ENCODE assay signal across 10 cellular contexts in genomic region chr22:20428496-20429253, GRCh38. TPM values are rescaled to one million over a fixed set of nuclear protein-coding genes. Genes with fewer than 3 reads are reported as not detected.
DNase-seq lines count a peak whose midpoint lies in the region; ATAC-seq, FAIRE-seq and TF ChIP-seq lines count a peak whose summit lies in the region.
"Had no signal": no experiment of that assay in that cellular context is flagged by ENCODE, and none has a peak within 500 bp of the region (broad histone marks: within the 10 kb centered on the region; RNA-seq: fewer than 3 reads in every experiment).

No MANE protein-coding gene starts in this region.

- POLR2A ChIA-PET in CD8-positive, alpha-beta memory T cell (lab: Charles Lee): interaction anchor here (0.6 to 2.4 kb wide), 2 partner anchors 28 to 35 kb away, joined by 3 to 16 read pairs; no protein-coding TSS in a partner anchor
- POLR2A ChIA-PET in HCT116 (lab: Charles Lee) (interaction anchor here (1.1 kb wide), 1 partner anchor 11 kb away, joined by 3 read pairs; no protein-coding TSS in a partner anchor), K562 (lab: Yijun Ruan, JAX) (interaction anchor here (0.5 to 3.4 kb wide), 20 partner anchors 10 to 510 kb away, joined by 3 to 25 read pairs (median 4); partner anchors contain the start of gene MED15)

- FAIRE-seq in K562 (lab: Jason Lieb, UNC): no peak
- FAIRE-seq: pancreas had no signal

- WGBS in K562 (ENCODE audit: insufficient coverage, low coverage, missing lambda C conversion rate): 12% methylated on average over 23 of the region's 23 CpGs

- no peak for TF ChIP-seq POLR2A in HCT116 (IDR thresholded peaks at IDR 0.05; ENCODE audit: borderline replicate concordance, extremely low read depth, insufficient read depth, insufficient read length)
- no peak for TF ChIP-seq POLR2A in K562 (conservative IDR thresholded peaks at IDR 0.05)

- H3K9me3 ChIP-seq in CD8-positive, alpha-beta memory T cell (ENCODE audit: low read length): no peaks in the 10 kb centered on the region
- no peaks in the 10 kb centered on the region for H3K9me3 ChIP-seq in HCT116 (ENCODE audit: control insufficient read depth in 1 of 2, insufficient read depth in 1 of 2, low read depth in 1 of 2, low read length in 2 of 2)
- H3K9me3 ChIP-seq in K562 (replicated peaks; ENCODE audit: control insufficient read depth, insufficient read depth, low read depth, low read length): no peaks in the 10 kb centered on the region
- H3K9me3 ChIP-seq in neural progenitor cell (ENCODE audit: low read depth): no peaks in the 10 kb centered on the region
- H3K9me3 ChIP-seq: pancreas had no signal

- peaks cover 10% of the 10 kb centered on the region for H3F3A ChIP-seq in neural progenitor cell (ENCODE audit: low read depth)

- H4K20me1 ChIP-seq in HCT116 (ENCODE audit: insufficient read depth) (no peaks in the 10 kb centered on the region), K562 (replicated peaks; ENCODE audit: control insufficient read depth, insufficient read depth, low read length) (peaks cover 34% of the 10 kb centered on the region), neural progenitor cell (ENCODE audit: low read depth) (peaks cover 55% of the 10 kb centered on the region)

- no peak for TF ChIP-seq CTCF in HCT116 (IDR thresholded peaks at IDR 0.05 in 2 of 3, conservative IDR thresholded peaks at IDR 0.05 in 1 of 3; ENCODE audit: borderline replicate concordance in 1 of 3, insufficient read depth in 1 of 3, low read depth in 2 of 3, low read length in 2 of 3)
- TF ChIP-seq CTCF in K562 (IDR thresholded peaks at IDR 0.05 in 2 of 3, conservative IDR thresholded peaks at IDR 0.05 in 1 of 3; ENCODE audit: insufficient read depth in 2 of 3, low read depth in 1 of 3, low read length in 3 of 3): no peak
- TF ChIP-seq CTCF in neural progenitor cell (IDR thresholded peaks at IDR 0.05): no peak
- no peak for TF ChIP-seq CTCF in HFFc6 (IDR thresholded peaks at IDR 0.05)

- RAD21 ChIA-PET in HCT116 (lab: Charles Lee; ENCODE audit: low non-redundant PET in 1 of 2, low total read pairs in 2 of 2, uncharacterized antibody in 2 of 2, unreplicated experiment in 2 of 2): interaction anchor here in 1 of 2 experiments (0.6 to 0.7 kb wide), 3 partner anchors 16 to 140 kb away, joined by 3 to 5 read pairs (median 3); no protein-coding TSS in a partner anchor

- in situ Hi-C loops in K562 (cut with MboI): no loop called here

- peak overlapping the region; percentile 77 to 93 (median 86) for H3K4me3 Mint-ChIP-seq in CD8-positive, alpha-beta memory T cell
- H3K4me3 Mint-ChIP-seq in neural progenitor cell (peak overlapping the region; percentile 53), HFFc6 (no peak overlapping the region)

- peak overlapping the region in 7 of 8 donors; percentile 32 to 86 (median 80) for H3K27ac Mint-ChIP-seq in CD8-positive, alpha-beta memory T cell
- H3K27ac Mint-ChIP-seq in neural progenitor cell (no peak overlapping the region), HFFc6 (no peak overlapping the region)

- intact Hi-C loops in HCT116 (cut with micrococcal nuclease): no loop called here
- intact Hi-C loops in K562 (cut with micrococcal nuclease): no loop called here

- H3K9me3 Mint-ChIP-seq in CD8-positive, alpha-beta memory T cell: no peaks in the 10 kb centered on the region
- H3K9me3 Mint-ChIP-seq in neural progenitor cell: peaks cover 2% of the 10 kb centered on the region
- H3K9me3 Mint-ChIP-seq in HFFc6: no peaks in the 10 kb centered on the region

- H3K4me2 ChIP-seq in HCT116 (ENCODE audit: low read length): peak overlapping the region; percentile 90
- H3K4me2 ChIP-seq in K562 (ENCODE audit: insufficient read depth, low read length): peak overlapping the region; percentile 94
- H3K4me2 ChIP-seq in neural progenitor cell: peak overlapping the region; percentile 64

- H3K36me3 ChIP-seq in CD8-positive, alpha-beta memory T cell (ENCODE audit: insufficient read depth, low read length): no peaks in the 10 kb centered on the region
- H3K36me3 ChIP-seq in HCT116 (ENCODE audit: control insufficient read depth in 1 of 2, insufficient read depth in 2 of 2, low read length in 2 of 2) (no peaks in the 10 kb centered on the region), K562 (ENCODE audit: control insufficient read depth, insufficient read depth, low read length) (no peaks in the 10 kb centered on the region), neural progenitor cell (no peaks in the 10 kb centered on the region)
- H3K36me3 ChIP-seq: pancreas had no signal

- H3K9ac ChIP-seq in HCT116 (ENCODE audit: low read length) (peak overlapping the region; percentile 35; the same call in 1 of the 2 replicates), K562 (ENCODE audit: insufficient read depth in 1 of 2, low read depth in 2 of 2, low read length in 2 of 2) (peak overlapping the region in 1 of 2 experiments; percentile 77; a peak in 2 of 4 replicates), neural progenitor cell (no peak overlapping the region)

- H3K4me3 ChIP-seq in CD8-positive, alpha-beta memory T cell (ENCODE audit: low read length): peak overlapping the region; percentile 82
- H3K4me3 ChIP-seq in HCT116 (replicated peaks in 1 of 2; ENCODE audit: low read depth in 1 of 2, low read length in 2 of 2) (peak overlapping the region; percentile 42 to 53), K562 (peak overlapping the region; percentile 48), neural progenitor cell (peak overlapping the region; percentile 11)

- peaks cover 4 to 19% of the 10 kb centered on the region in 2 donors for H3K27me3 Mint-ChIP-seq in CD8-positive, alpha-beta memory T cell
- peaks cover 38% of the 10 kb centered on the region for H3K27me3 Mint-ChIP-seq in neural progenitor cell (ENCODE audit: insufficient read depth, low read depth)
- H3K27me3 Mint-ChIP-seq in HFFc6 (ENCODE audit: insufficient read depth): peaks cover 9% of the 10 kb centered on the region

- peaks cover 13% of the 10 kb centered on the region for H3K27me3 ChIP-seq in CD8-positive, alpha-beta memory T cell (ENCODE audit: insufficient read depth, low read length, poor library complexity, severe bottlenecking)
- H3K27me3 ChIP-seq in HCT116 (ENCODE audit: insufficient read depth, low read length) (no peaks in the 10 kb centered on the region), K562 (ENCODE audit: control insufficient read depth in 2 of 2, insufficient read depth in 2 of 2, low read length in 2 of 2) (peaks cover 31 to 70% of the 10 kb centered on the region in 2 experiments; a peak in 4 of 5 replicates), neural progenitor cell (peaks cover 68% of the 10 kb centered on the region)

- H3K79me2 ChIP-seq in HCT116 (ENCODE audit: insufficient read depth, low read length): no peaks in the 10 kb centered on the region
- no peaks in the 10 kb centered on the region for H3K79me2 ChIP-seq in K562 (ENCODE audit: control insufficient read depth, insufficient read depth, low read length)
- H3K79me2 ChIP-seq in neural progenitor cell (ENCODE audit: low read depth): no peaks in the 10 kb centered on the region

- no peaks in the 10 kb centered on the region for H3K9me2 ChIP-seq in HCT116 (ENCODE audit: insufficient read depth)

- H2AFZ ChIP-seq in HCT116 (ENCODE audit: low read depth, low read length, poor library complexity, severe bottlenecking) (no peak overlapping the region), K562 (ENCODE audit: low read depth, low read length) (peak overlapping the region; percentile 84), neural progenitor cell (replicated peaks) (no peak overlapping the region)

- no peak for TF ChIP-seq EP300 in K562 (IDR thresholded peaks at IDR 0.05; ENCODE audit: low read length)

- no peak for ATAC-seq in HCT116
- peak; percentile 2 for ATAC-seq in K562
- ATAC-seq in HG03432 (IDR thresholded peaks at IDR 0.05; ENCODE audit: unreplicated experiment): no peak

- no peak for TF ChIP-seq RAD21 in HCT116 (IDR thresholded peaks at IDR 0.05; ENCODE audit: low read depth)
- no peak for TF ChIP-seq RAD21 in K562 (CRISPR knock-in tag; conservative IDR thresholded peaks at IDR 0.05 in 1 of 2, IDR thresholded peaks at IDR 0.05 in 1 of 2)

- peaks cover 8% of the 10 kb centered on the region for H3K9me1 ChIP-seq in K562 (ENCODE audit: control insufficient read depth, insufficient read depth, low read length)

- CTCF ChIA-PET in CD8-positive, alpha-beta memory T cell (lab: Charles Lee): interaction anchor here (1.2 to 5.3 kb wide), 3 partner anchors 10 to 35 kb away, joined by 5 to 38 read pairs (median 6); no protein-coding TSS in a partner anchor
- CTCF ChIA-PET in HCT116 (lab: Charles Lee): interaction anchor here (1.0 to 1.6 kb wide), 4 partner anchors 10 to 28 kb away, joined by 3 to 19 read pairs (median 6); no protein-coding TSS in a partner anchor
- CTCF ChIA-PET in K562 (lab: Yijun Ruan, JAX; ENCODE audit: low intra/inter-chr PET ratio): interaction anchor here (1.6 kb wide), 1 partner anchor 28 kb away, joined by 4 read pairs; no protein-coding TSS in a partner anchor

- peaks cover 13 to 49% (median 14%) of the 10 kb centered on the region in 3 donors for H3K4me1 Mint-ChIP-seq in CD8-positive, alpha-beta memory T cell
- H3K4me1 Mint-ChIP-seq in neural progenitor cell (peaks cover 15% of the 10 kb centered on the region), HFFc6 (ENCODE audit: low read depth) (peaks cover 2% of the 10 kb centered on the region)

- peaks cover 28% of the 10 kb centered on the region for H3K4me1 ChIP-seq in CD8-positive, alpha-beta memory T cell (ENCODE audit: insufficient read depth, low read length)
- H3K4me1 ChIP-seq in HCT116 (ENCODE audit: control insufficient read depth in 1 of 2, insufficient read depth in 2 of 2, low read length in 2 of 2) (peaks cover 16 to 35% of the 10 kb centered on the region in 2 experiments), K562 (replicated peaks in 1 of 2; ENCODE audit: control insufficient read depth in 2 of 2, insufficient read depth in 2 of 2, low read length in 2 of 2) (peaks cover 12 to 61% of the 10 kb centered on the region in 2 experiments), neural progenitor cell (no peaks in the 10 kb centered on the region)

- no peaks in the 10 kb centered on the region for H3K36me3 Mint-ChIP-seq in CD8-positive, alpha-beta memory T cell
- H3K36me3 Mint-ChIP-seq in neural progenitor cell (peaks cover 8% of the 10 kb centered on the region), HFFc6 (ENCODE audit: low read depth) (peaks cover 8% of the 10 kb centered on the region; the same call in 1 of the 2 replicates)

- BruUV-seq in HCT116 (replicated peaks; lab: Mats Ljungman, UMichigan): no TSS peak
- no TSS peak for BruUV-seq in K562 (replicated peaks; lab: Mats Ljungman, UMichigan)

- DNase-seq in CD8-positive, alpha-beta memory T cell: peak in 1 of 5 donors; percentile 49
- DNase-seq in HCT116 (ENCODE audit: low read depth, low spot score) (no peak), K562 (ENCODE audit: extremely low read depth in 1 of 4, low spot score in 3 of 4) (no peak), neural progenitor cell (ENCODE audit: low spot score) (no peak), NCI-H1417 (lab: John Stamatoyannopoulos, UW) (no peak), NCI-H128 (lab: John Stamatoyannopoulos, UW; ENCODE audit: unreplicated experiment) (no peak), HFFc6 (no peak)
- DNase-seq: DMS79 had no signal

- H3K27ac ChIP-seq in CD8-positive, alpha-beta memory T cell (ENCODE audit: low read depth, low read length): no peak overlapping the region
- H3K27ac ChIP-seq in HCT116 (ENCODE audit: low read depth, low read length) (no peak overlapping the region), K562 (ENCODE audit: extremely low read depth, low read depth, low read length) (no peak overlapping the region), neural progenitor cell (no peak overlapping the region)
- H3K27ac ChIP-seq: pancreas had no signal

RNA-seq across cellular contexts. Expression of gene SCARF2, which starts 8.9 kb away (rescaled TPM):
- total RNA-seq in CD8-positive, alpha-beta memory T cell: under 1 TPM; 0.31 to 0.50 TPM
- polyA plus RNA-seq in CD8-positive, alpha-beta memory T cell: 1.5 TPM
- total RNA-seq in HCT116 (2021; ENCODE audit: unreplicated experiment) (2.5 TPM), K562 (2014; rRNA removed) (0.20 and 0.32 TPM in 2 replicates), K562 (2014; rRNA removed; fragmentation: Illumina TruSeq; extraction: Trizol) (not detected in 2 replicates), K562 (2015; rRNA removed; fragmentation: Illumina TruSeq; extraction: Trizol) (not detected in 2 replicates), K562 (2021) (0.13 and 0.29 TPM in 2 replicates), neural progenitor cell (ENCODE audit: low replicate concordance) (0.22 and 3.9 TPM in 2 replicates)
- 1.5 and 1.6 TPM in 2 replicates for polyA plus RNA-seq in HCT116 (2012)
- 0.65 TPM in 1 of 2 replicates, not detected in the other for total RNA-seq in K562 (2011; cell fraction: chromatin; rRNA removed; ENCODE audit: low replicate concordance)
- 0.50 and 0.92 TPM in 2 replicates for total RNA-seq in K562 (2011; cell fraction: nucleolus; rRNA removed)
- total RNA-seq in K562 (2011; cell fraction: nucleoplasm; rRNA removed): 0.15 TPM in 2 replicates
- polyA plus RNA-seq in K562 (2011; rRNA removed) (0.06 and 0.26 TPM in 2 replicates), K562 (2014; fragmentation: Illumina TruSeq; extraction: Trizol) (not detected in 2 replicates), K562 (2014; fragmentation: Nextera tagmentation; extraction: Ambion mirVana) (not detected), K562 (2014; rRNA removed) (0.13 and 0.23 TPM in 2 replicates)
- 0.15 and 0.25 TPM in 2 replicates for polyA plus RNA-seq in K562 (2011; cell fraction: cytosol; rRNA removed)
- 0.61 and 0.65 TPM in 2 replicates for polyA plus RNA-seq in K562 (2011; cell fraction: nucleus; rRNA removed)
- 0.21 and 1.3 TPM in 2 replicates for polyA plus RNA-seq in K562 (2012)
- not detected in 2 replicates for polyA minus RNA-seq in K562 (2011; rRNA and poly(A)+ RNA removed)
- polyA minus RNA-seq in K562 (2011; cell fraction: cytosol; rRNA and poly(A)+ RNA removed): not detected in 2 replicates
- polyA minus RNA-seq in K562 (2011; cell fraction: nucleus; rRNA and poly(A)+ RNA removed): 0.22 and 0.27 TPM in 2 replicates
- total RNA-seq in HFFc6 (2021; fragmentation: NEBNext Ultra II Directional; extraction: Animal tissue kit (Norgen Biotek cat#: 25700)): 10 to 100 TPM; 65.1 to 92.3 (median 68.9) TPM

RNA-seq across cellular contexts. Expression of gene ZNF74, which starts 34.7 kb away (rescaled TPM):
- 10 to 100 TPM; 12.3 to 15.3 TPM for total RNA-seq in CD8-positive, alpha-beta memory T cell
- 13.0 TPM for polyA plus RNA-seq in CD8-positive, alpha-beta memory T cell
- total RNA-seq in HCT116 (2021; ENCODE audit: unreplicated experiment) (15.4 TPM), K562 (2014; rRNA removed) (49.2 and 56.7 TPM in 2 replicates), K562 (2014; rRNA removed; fragmentation: Illumina TruSeq; extraction: Trizol) (17.4 and 20.5 TPM in 2 replicates), K562 (2015; rRNA removed; fragmentation: Illumina TruSeq; extraction: Trizol) (31.5 and 32.5 TPM in 2 replicates), K562 (2021) (53.5 and 55.7 TPM in 2 replicates), neural progenitor cell (ENCODE audit: low replicate concordance) (19.4 and 54.0 TPM in 2 replicates)
- polyA plus RNA-seq in HCT116 (2012): 9.9 and 11.2 TPM in 2 replicates
- total RNA-seq in K562 (2011; cell fraction: chromatin; rRNA removed; ENCODE audit: low replicate concordance): 36.8 and 68.2 TPM in 2 replicates
- 55.4 and 63.2 TPM in 2 replicates for total RNA-seq in K562 (2011; cell fraction: nucleolus; rRNA removed)
- 50.2 and 53.7 TPM in 2 replicates for total RNA-seq in K562 (2011; cell fraction: nucleoplasm; rRNA removed)
- polyA plus RNA-seq in K562 (2011; rRNA removed) (33.8 and 49.7 TPM in 2 replicates), K562 (2014; fragmentation: Illumina TruSeq; extraction: Trizol) (22.8 and 24.5 TPM in 2 replicates), K562 (2014; fragmentation: Nextera tagmentation; extraction: Ambion mirVana) (1 to 10 TPM; 2.4 to 3.7 TPM), K562 (2014; rRNA removed) (37.1 and 62.8 TPM in 2 replicates)
- 56.9 and 67.4 TPM in 2 replicates for polyA plus RNA-seq in K562 (2011; cell fraction: cytosol; rRNA removed)
- polyA plus RNA-seq in K562 (2011; cell fraction: nucleus; rRNA removed): 42.8 and 56.1 TPM in 2 replicates
- polyA plus RNA-seq in K562 (2012): 31.5 and 39.9 TPM in 2 replicates
- polyA minus RNA-seq in K562 (2011; rRNA and poly(A)+ RNA removed): 32.6 and 33.0 TPM in 2 replicates
- 39.3 and 58.2 TPM in 2 replicates for polyA minus RNA-seq in K562 (2011; cell fraction: cytosol; rRNA and poly(A)+ RNA removed)
- polyA minus RNA-seq in K562 (2011; cell fraction: nucleus; rRNA and poly(A)+ RNA removed): 23.6 and 28.3 TPM in 2 replicates
- total RNA-seq in HFFc6 (2021; fragmentation: NEBNext Ultra II Directional; extraction: Animal tissue kit (Norgen Biotek cat#: 25700)): 1 to 10 TPM; 5.1 to 8.1 (median 6.2) TPM

Comparison
In these comparisons a context has a peak if more than half of its experiments do, and no peak if none do; other contexts are left out.
1. H3K4me3 ChIP-seq: peak in every context shown above with its lines; median percentile 82 in CD8-positive, alpha-beta memory T cell; 48 in K562; 48 in HCT116; 11 in neural progenitor cell.
2. H3K27ac Mint-ChIP-seq: peak in CD8-positive, alpha-beta memory T cell (7 of 8); none in neural progenitor cell (single experiment) and HFFc6 (single experiment).
3. RNA of gene SCARF2, which starts 8.9 kb away (total RNA-seq): 65.1 to 92.3 TPM in HFFc6; 2.5 TPM in HCT116 (single experiment), 0.31 to 0.50 TPM in CD8-positive, alpha-beta memory T cell, 0.13 to 0.92 TPM in K562 and 0.22 to 3.9 TPM in neural progenitor cell; every median in the first group is over 10 times any median in the second.
4. Peak in every context shown above with its lines, with median percentiles within 50 percentile points of each other: H3K4me2 ChIP-seq.